Comparison of ENCODE assay signal across 15 cellular contexts in the genomic region with DNA sequence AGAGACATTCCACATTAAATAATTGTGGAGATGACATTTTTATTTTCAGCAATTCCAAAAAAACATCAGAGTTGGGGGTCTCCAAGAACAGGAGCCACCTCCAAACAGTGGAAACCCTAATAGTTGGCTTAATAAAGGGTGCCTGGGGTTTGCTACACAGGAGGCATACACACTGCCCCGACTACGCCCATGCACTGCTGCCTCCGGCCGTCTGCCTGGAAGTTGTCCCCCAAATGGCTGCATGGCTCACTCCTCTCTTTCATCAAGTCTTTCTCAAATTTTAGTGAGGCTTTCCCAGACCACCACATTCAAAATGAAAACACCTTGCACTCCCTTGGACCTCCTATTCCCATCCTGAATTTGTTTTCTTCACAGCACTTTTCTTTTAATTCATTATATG. TPM values are rescaled to one million over a fixed set of nuclear protein-coding genes. Genes with fewer than 3 reads are reported as not detected.
DNase-seq lines count a peak whose midpoint lies in the region; ATAC-seq and TF ChIP-seq lines count a peak whose summit lies in the region.
"Had no signal": no experiment of that assay in that cellular context is flagged by ENCODE, and none has a peak within 500 bp of the region (broad histone marks: within the 10 kb centered on the region; RNA-seq: fewer than 3 reads in every experiment).

No MANE protein-coding gene starts in this region.

- peak overlapping the region in 56 of 59 donors; percentile 13 to 93 (median 85) for H3K27ac ChIP-seq in dorsolateral prefrontal cortex
- no peak overlapping the region for H3K27ac ChIP-seq in mesendoderm (ENCODE audit: low read depth, low read length)

- peaks cover 8 to 18% of the 10 kb centered on the region in 2 donors for H3K4me1 Mint-ChIP-seq in natural killer cell treated with Interleukin-12 subunit alpha and Interleukin-12 subunit beta and Interleukin-15 and Interleukin-18, amount 100 ng/mL, for 72 hours (ENCODE audit: low read depth in 2 of 2)
- H3K4me1 Mint-ChIP-seq in natural killer cell, result peaks cover 9 to 10% of the 10 kb centered on the region in 2 donors

- in situ Hi-C loops in ACHN (cut with HindIII; ENCODE audit: low pct_ligation_motif_present, low pct_unique_long_range_greater_than_20kb, low sequenced_read_pairs), result no loop called here

- no peak overlapping the region for H3K23ac ChIP-seq in mesendoderm (ENCODE audit: low read length)

- TF ChIP-seq CTCF in natural killer cell (IDR thresholded peaks at IDR 0.05) (no peak), dorsolateral prefrontal cortex (IDR thresholded peaks at IDR 0.05 in 54 of 56, conservative IDR thresholded peaks at IDR 0.05 in 2 of 56; ENCODE audit: low read depth in 1 of 56, partially characterized antibody in 56 of 56) (no peak)

- WGBS in mesendoderm (ENCODE audit: extremely low coverage, insufficient coverage, low lambda C conversion rate), result no CpG with 5 or more reads among the region's 4 CpGs

- no peaks in the 10 kb centered on the region for H3K79me2 ChIP-seq in mesendoderm (ENCODE audit: control insufficient read depth, insufficient read depth, low read length)

- ATAC-seq in natural killer cell treated with Interleukin-12 subunit alpha and Interleukin-12 subunit beta and Interleukin-15 and Interleukin-18, amount 100 ng/mL, for 72 hours, result no peak
- ATAC-seq in natural killer cell, result no peak
- ATAC-seq in HG03095 (IDR thresholded peaks at IDR 0.05; ENCODE audit: unreplicated experiment), result no peak

- H4K8ac ChIP-seq in mesendoderm (ENCODE audit: low read depth, low read length), result no peak overlapping the region

- no peaks in the 10 kb centered on the region for H3K36me3 ChIP-seq in mesendoderm (ENCODE audit: control insufficient read depth, insufficient read depth, low read length)

- H3K4me1 ChIP-seq in mesendoderm (ENCODE audit: control insufficient read depth, low read depth, low read length), result peaks cover 3% of the 10 kb centered on the region

- H3K36me3 Mint-ChIP-seq in natural killer cell treated with Interleukin-12 subunit alpha and Interleukin-12 subunit beta and Interleukin-15 and Interleukin-18, amount 100 ng/mL, for 72 hours, result peaks cover 25% of the 10 kb centered on the region
- peaks cover 7% of the 10 kb centered on the region for H3K36me3 Mint-ChIP-seq in natural killer cell

- DNase-seq in natural killer cell treated with Interleukin-12 subunit alpha and Interleukin-12 subunit beta and Interleukin-15 and Interleukin-18, amount 100 ng/mL, for 72 hours (ENCODE audit: low spot score), result no peak
- DNase-seq in natural killer cell (no peak), dorsolateral prefrontal cortex (no peak), posterior vena cava (ENCODE audit: low spot score) (peak; percentile 26), nucleus accumbens (lab: John Stamatoyannopoulos, UW) (no peak), ACHN (no peak), mesendoderm (no peak)
- DNase-seq: H7, Kasumi-1, NCI-H1105 treated with DMSO at 0.1 percent for 48 hours, NCI-H187, NCI-H2171 treated with DMSO at 0.1 percent for 48 hours, NCI-H510A treated with DMSO at 0.1 percent for 48 hours had no signal

- intact Hi-C loops in natural killer cell (cut with micrococcal nuclease), result no loop called here
- intact Hi-C loops in dorsolateral prefrontal cortex (cut with DNase I), result no loop called here
- intact Hi-C loops in posterior vena cava (cut with DNase I), result no loop called here

- H3K27me3 ChIP-seq in dorsolateral prefrontal cortex (no peaks in the 10 kb centered on the region), mesendoderm (ENCODE audit: insufficient read depth, low read length, poor library complexity) (no peaks in the 10 kb centered on the region)

- H2AK5ac ChIP-seq in mesendoderm (ENCODE audit: low read length), result no peak overlapping the region

- no peak overlapping the region for H2BK120ac ChIP-seq in mesendoderm (ENCODE audit: low read depth, low read length)

- H3K27ac Mint-ChIP-seq in natural killer cell treated with Interleukin-12 subunit alpha and Interleukin-12 subunit beta and Interleukin-15 and Interleukin-18, amount 100 ng/mL, for 72 hours, result peak overlapping the region; percentile 14 to 16
- H3K27ac Mint-ChIP-seq in natural killer cell, result peak overlapping the region in 1 of 2 donors; percentile 30

- peaks cover 2% of the 10 kb centered on the region for H3K79me1 ChIP-seq in mesendoderm (ENCODE audit: low read length)

- no peak overlapping the region for H2BK15ac ChIP-seq in mesendoderm (replicated peaks; ENCODE audit: low read depth)

- no peak overlapping the region for H3K56ac ChIP-seq in mesendoderm (ENCODE audit: low read length)

- H3K27me3 Mint-ChIP-seq in natural killer cell treated with Interleukin-12 subunit alpha and Interleukin-12 subunit beta and Interleukin-15 and Interleukin-18, amount 100 ng/mL, for 72 hours, result no peaks in the 10 kb centered on the region
- H3K27me3 Mint-ChIP-seq in natural killer cell (ENCODE audit: low read depth in 2 of 2), result no peaks in the 10 kb centered on the region

- H3K4ac ChIP-seq in mesendoderm (ENCODE audit: low read depth, low read length), result no peak overlapping the region

- H3K18ac ChIP-seq in mesendoderm (ENCODE audit: low read length), result no peak overlapping the region

- no peaks in the 10 kb centered on the region for H3K9me3 Mint-ChIP-seq in natural killer cell treated with Interleukin-12 subunit alpha and Interleukin-12 subunit beta and Interleukin-15 and Interleukin-18, amount 100 ng/mL, for 72 hours
- no peaks in the 10 kb centered on the region for H3K9me3 Mint-ChIP-seq in natural killer cell

- no peak overlapping the region for H3K4me2 ChIP-seq in mesendoderm (ENCODE audit: low read length)

- H2BK5ac ChIP-seq in mesendoderm (ENCODE audit: low read length), result no peak overlapping the region

- H3K4me3 ChIP-seq in dorsolateral prefrontal cortex (no peak overlapping the region), mesendoderm (ENCODE audit: low read length) (no peak overlapping the region)

- no peak overlapping the region for H3K4me3 Mint-ChIP-seq in natural killer cell treated with Interleukin-12 subunit alpha and Interleukin-12 subunit beta and Interleukin-15 and Interleukin-18, amount 100 ng/mL, for 72 hours
- H3K4me3 Mint-ChIP-seq in natural killer cell, result no peak overlapping the region
- H3K4me3 Mint-ChIP-seq: CD14-positive monocyte had no signal

- H3K9ac ChIP-seq in mesendoderm (ENCODE audit: low read length), result no peak overlapping the region

- no peak overlapping the region for H4K5ac ChIP-seq in mesendoderm (ENCODE audit: low read length)

RNA-seq across cellular contexts. Expression of gene ZMYND8, which starts 58.8 kb away (rescaled TPM):
- total RNA-seq in natural killer cell treated with Interleukin-12 subunit alpha and Interleukin-12 subunit beta and Interleukin-15 and Interleukin-18, amount 100 ng/mL, for 72 hours, result 10 to 100 TPM; 42.1 to 65.7 TPM
- total RNA-seq in natural killer cell (10 to 100 TPM; 57.6 to 72.6 (median 69.8) TPM), dorsolateral prefrontal cortex (100 to 1,000 TPM in 82 of 120 experiments, 10 to 100 TPM in 38; 67.0 to 236 (median 109) TPM), posterior vena cava (10 to 100 TPM; 28.0 to 29.3 TPM)
- 29.6 TPM for polyA plus RNA-seq in mesendoderm (2013, experiment 1 of 2)
- polyA plus RNA-seq in mesendoderm (2013, experiment 2 of 2), result 30.9 TPM
